ENCODE assay signal across 1 cellular context in genomic region chr4:31237242-31237641, GRCh38.
TF ChIP-seq lines count a peak whose summit lies in the region.

No MANE protein-coding gene starts in this region.

TF ChIP-seq in HCT116, 20 proteins besides CTCF, POLR2A, EP300 and RAD21 (continued from another document):
- no peak; the same call in 1 of the 2 replicates for TF ChIP-seq ELF1 (IDR thresholded peaks at IDR 0.05; ENCODE audit: borderline replicate concordance, low read depth)
